In the genomic region with DNA sequence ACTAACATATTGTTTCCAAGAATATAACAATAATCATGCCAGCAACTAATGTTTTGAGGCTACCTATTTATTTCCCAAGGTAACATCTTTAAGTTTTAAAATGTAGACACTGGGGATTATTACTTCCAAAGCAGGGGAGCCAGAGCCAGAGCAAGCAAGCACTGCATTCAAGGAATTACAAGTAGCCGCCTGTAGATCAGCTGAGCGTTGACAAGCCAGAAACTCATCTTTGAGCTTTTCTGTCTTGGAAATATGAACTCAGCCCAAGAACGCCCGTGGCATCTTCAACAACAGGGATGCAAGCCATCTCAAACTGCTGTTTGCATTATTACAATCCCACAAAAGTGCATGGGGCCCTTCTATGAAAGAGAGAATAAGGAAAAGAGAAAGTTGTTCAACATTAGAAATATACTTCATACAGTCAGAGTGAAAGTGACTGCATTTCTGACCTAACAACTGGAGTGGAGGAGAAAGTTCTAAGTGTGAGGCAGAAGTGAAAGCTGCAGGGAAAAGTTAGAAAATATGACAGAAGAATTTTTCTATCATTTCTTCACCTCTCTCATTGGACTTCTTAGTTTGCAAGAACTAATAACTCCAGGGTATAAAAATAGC, we compare ENCODE assay signal across 12 cellular contexts. TPM values are rescaled to one million over a fixed set of nuclear protein-coding genes. Genes with fewer than 3 reads are reported as not detected.
A peak's percentile ranks its signal among the peaks of the same experiment; 100 is the strongest.
DNase-seq lines count a peak whose midpoint lies in the region; ATAC-seq and TF ChIP-seq lines count a peak whose summit lies in the region.
"Had no signal": no experiment of that assay in that cellular context is flagged by ENCODE, and none has a peak within 500 bp of the region (broad histone marks: within the 10 kb centered on the region; RNA-seq: fewer than 3 reads in every experiment).

No MANE protein-coding gene starts in this region.

- DNase-seq in GM12865 (ENCODE audit: low read depth) (peak; percentile 55), fibroblast of lung (ENCODE audit: low read depth in 2 of 2) (peak in 1 of 2 donors; percentile 40), SHP77 treated with DMSO at 0.1 percent for 48 hours (lab: John Stamatoyannopoulos, UW) (no peak), vagina (ENCODE audit: extremely low spot score in 2 of 2) (no peak)
- no peak for DNase-seq in stimulated activated CD4-positive, alpha-beta T cell treated with anti-CD3 and anti-CD28 coated beads, Interleukin-4, amount 100 ng/mL, for 1 hour
- no peak for DNase-seq in activated CD8-positive, alpha-beta memory T cell treated with anti-CD3 and anti-CD28 coated beads for 24 hours
- DNase-seq: NCI-H526, WERI-Rb-1 had no signal

- H3K9me3 ChIP-seq in fibroblast of lung (ENCODE audit: control insufficient read depth, insufficient read depth, low read depth, low read length) = no peaks in the 10 kb centered on the region
- H3K9me3 ChIP-seq in vagina = no peaks in the 10 kb centered on the region
- H3K9me3 ChIP-seq: BLaER1 had no signal

- no peak for TF ChIP-seq POLR2A in vagina (IDR thresholded peaks at IDR 0.05)

- H3K9ac ChIP-seq in fibroblast of lung (ENCODE audit: insufficient read depth, low read length) = no peak overlapping the region
- H3K9ac ChIP-seq: BLaER1 had no signal

- ATAC-seq in GM21367 (IDR thresholded peaks at IDR 0.05; ENCODE audit: unreplicated experiment) (peak; percentile 68), HG03139 (IDR thresholded peaks at IDR 0.05; ENCODE audit: unreplicated experiment) (peak; percentile 78)
- ATAC-seq: K562 had no signal

- no peak overlapping the region for H3K27ac ChIP-seq in fibroblast of lung (ENCODE audit: insufficient read depth, low read length)
- no peak overlapping the region for H3K27ac ChIP-seq in vagina
- H3K27ac ChIP-seq: BLaER1, WERI-Rb-1 had no signal

- no peaks in the 10 kb centered on the region for H3K4me1 ChIP-seq in fibroblast of lung (ENCODE audit: control insufficient read depth, extremely low read depth, insufficient read depth, low read length)
- H3K4me1 ChIP-seq in vagina = peaks cover 4% of the 10 kb centered on the region

- H3K79me2 ChIP-seq in fibroblast of lung (ENCODE audit: control insufficient read depth, insufficient read depth, low read length) = peaks cover 53% of the 10 kb centered on the region

- H3K27me3 ChIP-seq in fibroblast of lung (ENCODE audit: control insufficient read depth, insufficient read depth, low read length) (no peaks in the 10 kb centered on the region), vagina (no peaks in the 10 kb centered on the region)
- H3K27me3 ChIP-seq: BLaER1 had no signal

- TF ChIP-seq CTCF in GM12865 (IDR thresholded peaks at IDR 0.05; ENCODE audit: insufficient read depth, low read depth, low read length, missing control alignments) (no peak), fibroblast of lung (conservative IDR thresholded peaks at IDR 0.05 in 1 of 2, IDR thresholded peaks at IDR 0.05 in 1 of 2; ENCODE audit: low read depth in 1 of 2, low read length in 2 of 2) (no peak), vagina (IDR thresholded peaks at IDR 0.05) (no peak)

- no peaks in the 10 kb centered on the region for H3K36me3 ChIP-seq in fibroblast of lung (ENCODE audit: control insufficient read depth, insufficient read depth, low read length)
- no peaks in the 10 kb centered on the region for H3K36me3 ChIP-seq in vagina
- H3K36me3 ChIP-seq: BLaER1 had no signal

- H3K4me3 ChIP-seq in GM12865 (ENCODE audit: low read depth, low read length) (peak overlapping the region; percentile 13), fibroblast of lung (replicated peaks in 1 of 4; ENCODE audit: control extremely low read depth in 1 of 4, insufficient read depth in 1 of 4, low read depth in 3 of 4, low read length in 4 of 4) (no peak overlapping the region), vagina (no peak overlapping the region)
- H3K4me3 ChIP-seq: BLaER1, K562 had no signal

- peak overlapping the region; percentile 69 for H3K4me2 ChIP-seq in fibroblast of lung (ENCODE audit: extremely low read depth, insufficient read depth, low read length)
- H3K4me2 ChIP-seq: BLaER1 had no signal

- no peak overlapping the region for H2AFZ ChIP-seq in fibroblast of lung (ENCODE audit: low read length)

- intact Hi-C loops in vagina (cut with DNase I) = no loop called here

- no peaks in the 10 kb centered on the region for H4K20me1 ChIP-seq in fibroblast of lung (ENCODE audit: control insufficient read depth, extremely low read depth, insufficient read depth, low read length)

RNA-seq across cellular contexts. Expression of a gene that starts 6.5 kb away (rescaled TPM):
- 93.2 and 106 TPM in 2 replicates for total RNA-seq in fibroblast of lung
- polyA plus RNA-seq in fibroblast of lung = 72.3 and 184 TPM in 2 replicates
- polyA plus RNA-seq in fibroblast of lung (2012) = 43.4 and 92.7 TPM in 2 replicates
- polyA minus RNA-seq in fibroblast of lung (ENCODE audit: low replicate concordance) = 17.9 and 19.9 TPM in 2 replicates
- 84.0 TPM for total RNA-seq in vagina
